In the genomic region with DNA sequence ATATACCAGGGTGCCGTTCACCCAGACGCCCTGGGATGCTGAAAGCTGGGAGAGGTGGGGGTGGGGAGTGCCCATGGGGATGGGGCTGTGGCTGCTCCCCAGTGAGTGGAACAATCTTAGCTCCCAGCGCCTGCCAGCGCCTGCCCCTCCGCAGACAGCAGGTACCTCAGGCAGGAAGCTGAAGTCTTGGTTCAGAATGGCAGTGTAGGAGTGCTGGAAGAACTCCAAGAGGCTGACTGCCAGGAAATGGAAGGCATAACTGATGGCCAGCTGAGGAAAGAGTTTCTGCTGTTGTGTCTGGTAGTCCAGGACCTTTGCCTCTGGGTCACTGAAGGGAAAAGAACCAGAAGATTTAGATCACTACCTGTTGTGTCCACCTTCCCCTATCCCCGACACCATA, we compare ENCODE assay signal across 11 cellular contexts. TPM values are rescaled to one million over a fixed set of nuclear protein-coding genes. Genes with fewer than 3 reads are reported as not detected.
DNase-seq lines count a peak whose midpoint lies in the region; ATAC-seq and TF ChIP-seq lines count a peak whose summit lies in the region.
"Had no signal": no experiment of that assay in that cellular context is flagged by ENCODE, and none has a peak within 500 bp of the region (broad histone marks: within the 10 kb centered on the region; RNA-seq: fewer than 3 reads in every experiment).

No MANE protein-coding gene starts in this region.

- peak; percentile 37 for DNase-seq in GM03348 (ENCODE audit: low spot score)
- DNase-seq in Panc1 (ENCODE audit: low read depth, low spot score) = no peak
- peak; percentile 40 for DNase-seq in fibroblast of gingiva (ENCODE audit: low read depth)
- no peak for DNase-seq in DMS114 treated with DMSO at 0.1 percent for 48 hours (lab: John Stamatoyannopoulos, UW; ENCODE audit: unreplicated experiment)
- DNase-seq in stimulated activated naive CD8-positive, alpha-beta T cell treated with anti-CD3 and anti-CD28 coated beads, Interleukin-15, amount 100 ng/mL, for 72 hours = no peak
- DNase-seq: naive thymus-derived CD8-positive, alpha-beta T cell; NCI-H2171 treated with DMSO at 0.1 percent for 48 hours; T-helper 17 cell had no signal

- peak overlapping the region; percentile 71 for H3K27ac ChIP-seq in Panc1 (ENCODE audit: low read length)

- H3K4me1 Mint-ChIP-seq in nephron = peaks cover 16% of the 10 kb centered on the region
- H3K4me1 Mint-ChIP-seq in stimulated activated naive CD8-positive, alpha-beta T cell treated with anti-CD3 and anti-CD28 coated beads, Interleukin-15, amount 100 ng/mL, for 72 hours = peaks cover 16% of the 10 kb centered on the region

- no peaks in the 10 kb centered on the region for H3K27me3 ChIP-seq in Panc1 (ENCODE audit: control insufficient read depth, insufficient read depth, low read length)

- H3K4me3 ChIP-seq in Panc1 (ENCODE audit: low read depth in 2 of 2, low read length in 2 of 2) = no peak overlapping the region

- in situ Hi-C loops in Panc1 (cut with HindIII; ENCODE audit: low pct_unique_long_range_greater_than_20kb, low sequenced_read_pairs) = no loop called here

- no peaks in the 10 kb centered on the region for H3K27me3 Mint-ChIP-seq in nephron (ENCODE audit: low read depth)
- H3K27me3 Mint-ChIP-seq in stimulated activated naive CD8-positive, alpha-beta T cell treated with anti-CD3 and anti-CD28 coated beads, Interleukin-15, amount 100 ng/mL, for 72 hours = no peaks in the 10 kb centered on the region
- H3K27me3 Mint-ChIP-seq: T-helper 17 cell had no signal

- ATAC-seq in Panc1 (no peak), HG03565 (IDR thresholded peaks at IDR 0.05; ENCODE audit: unreplicated experiment) (no peak)
- ATAC-seq in stimulated activated naive CD8-positive, alpha-beta T cell treated with anti-CD3 and anti-CD28 coated beads, Interleukin-15, amount 100 ng/mL, for 72 hours = no peak
- ATAC-seq in activated CD4-positive, CD25-positive, alpha-beta regulatory T cell treated with anti-CD3 and anti-CD28 coated beads, Interleukin-2, amount 50 U/mL, for 24 hours = no peak
- ATAC-seq: naive thymus-derived CD8-positive, alpha-beta T cell; T-helper 17 cell had no signal

- no peaks in the 10 kb centered on the region for H3K9me3 Mint-ChIP-seq in nephron
- H3K9me3 Mint-ChIP-seq in stimulated activated naive CD8-positive, alpha-beta T cell treated with anti-CD3 and anti-CD28 coated beads, Interleukin-15, amount 100 ng/mL, for 72 hours = no peaks in the 10 kb centered on the region
- H3K9me3 Mint-ChIP-seq: naive thymus-derived CD8-positive, alpha-beta T cell had no signal

- peaks cover 25% of the 10 kb centered on the region for H3K36me3 Mint-ChIP-seq in nephron (ENCODE audit: low read depth)

- H3K9me3 ChIP-seq in Panc1 (ENCODE audit: control insufficient read depth, insufficient read depth, low read depth, low read length) = no peaks in the 10 kb centered on the region

- H3K27ac Mint-ChIP-seq in nephron = peak overlapping the region; percentile 6 to 80 (median 43)
- no peak overlapping the region for H3K27ac Mint-ChIP-seq in stimulated activated naive CD8-positive, alpha-beta T cell treated with anti-CD3 and anti-CD28 coated beads, Interleukin-15, amount 100 ng/mL, for 72 hours
- H3K27ac Mint-ChIP-seq: naive thymus-derived CD8-positive, alpha-beta T cell; T-helper 17 cell had no signal

- TF ChIP-seq CTCF in Panc1 (IDR thresholded peaks at IDR 0.05) (no peak), nephron (IDR thresholded peaks at IDR 0.05; ENCODE audit: unreplicated experiment in 3 of 3) (no peak)

- no peaks in the 10 kb centered on the region for H3K36me3 ChIP-seq in Panc1 (ENCODE audit: control insufficient read depth, insufficient read depth, low read length)

- intact Hi-C loops in Panc1 (cut with micrococcal nuclease; ENCODE audit: unreplicated experiment) = no loop called here

- no peak overlapping the region for H3K4me3 Mint-ChIP-seq in nephron
- H3K4me3 Mint-ChIP-seq in stimulated activated naive CD8-positive, alpha-beta T cell treated with anti-CD3 and anti-CD28 coated beads, Interleukin-15, amount 100 ng/mL, for 72 hours = no peak overlapping the region
- H3K4me3 Mint-ChIP-seq: naive thymus-derived CD8-positive, alpha-beta T cell; T-helper 17 cell had no signal

- POLR2A ChIA-PET in Panc1 (lab: Charles Lee) = no interaction called here

- CTCF ChIA-PET in Panc1 (lab: Charles Lee) = interaction anchor here (0.6 to 0.9 kb wide), 3 partner anchors 12 to 102 kb away, joined by 3 to 9 read pairs (median 5); no protein-coding TSS in a partner anchor

- BruUV-seq in Panc1 (replicated peaks; lab: Mats Ljungman, UMichigan) = no TSS peak

- H3K4me1 ChIP-seq in Panc1 (ENCODE audit: control insufficient read depth, insufficient read depth, low read length) = peaks cover 30% of the 10 kb centered on the region

RNA-seq across cellular contexts. Expression of a gene that starts 8.4 kb away (rescaled TPM):
- 3.2 TPM for total RNA-seq in Panc1 (2021; ENCODE audit: unreplicated experiment)
- 3.3 TPM for polyA plus RNA-seq in Panc1 (2012; ENCODE audit: insufficient read length)
- total RNA-seq: naive thymus-derived CD8-positive, alpha-beta T cell; T-helper 17 cell had no signal
- polyA plus RNA-seq: naive thymus-derived CD8-positive, alpha-beta T cell had no signal

RNA-seq across cellular contexts. Expression of a gene that starts 36.7 kb away (rescaled TPM):
- total RNA-seq in Panc1 (2021; ENCODE audit: unreplicated experiment) = 18.3 TPM
- 16.8 TPM for polyA plus RNA-seq in Panc1 (2012; ENCODE audit: insufficient read length)

RNA-seq across cellular contexts. Expression of a gene that starts 48.6 kb away (rescaled TPM):
- total RNA-seq in Panc1 (2021; ENCODE audit: unreplicated experiment) = 0.08 TPM
- 0.25 TPM for polyA plus RNA-seq in Panc1 (2012; ENCODE audit: insufficient read length)
- total RNA-seq: naive thymus-derived CD8-positive, alpha-beta T cell; T-helper 17 cell had no signal
- polyA plus RNA-seq: naive thymus-derived CD8-positive, alpha-beta T cell had no signal

Comparison
In these comparisons a context has a peak if more than half of its experiments do, and no peak if none do; other contexts are left out.
1. DNase-seq: peak in GM03348 (single experiment) and fibroblast of gingiva (single experiment); none in Panc1 (single experiment), DMS114 treated with DMSO at 0.1 percent for 48 hours (single experiment) and stimulated activated naive CD8-positive, alpha-beta T cell treated with anti-CD3 and anti-CD28 coated beads, Interleukin-15, amount 100 ng/mL, for 72 hours (0 of 2).
2. H3K27ac Mint-ChIP-seq: peak in nephron (3 of 3); none in stimulated activated naive CD8-positive, alpha-beta T cell treated with anti-CD3 and anti-CD28 coated beads, Interleukin-15, amount 100 ng/mL, for 72 hours (0 of 2).